15 cellular contexts compared by ENCODE assay signal in the genomic region with DNA sequence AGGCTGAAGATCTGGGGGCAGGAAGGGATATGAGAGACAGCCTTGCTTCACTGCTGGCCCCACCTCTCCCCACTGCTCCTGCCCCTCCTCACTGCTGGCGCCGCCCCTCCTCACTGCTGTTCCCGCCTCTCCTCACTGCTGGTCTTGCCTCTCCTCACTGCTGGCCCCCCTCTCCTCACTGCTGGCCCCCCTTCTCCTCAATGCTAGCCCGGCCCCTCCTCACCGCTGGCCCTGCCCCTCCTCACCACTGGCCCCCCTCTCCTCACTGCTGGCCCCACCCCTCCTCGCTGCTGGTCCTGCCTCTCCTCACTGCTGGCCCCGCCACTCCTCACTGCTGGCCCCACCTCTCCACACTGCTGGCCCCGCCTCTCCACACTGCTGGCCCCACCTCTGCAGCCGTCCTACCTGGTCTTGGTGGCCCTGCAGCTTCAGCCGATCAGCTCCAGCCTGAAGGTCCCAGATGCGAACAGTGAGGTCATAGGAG. TPM values are rescaled to one million over a fixed set of nuclear protein-coding genes. Genes with fewer than 3 reads are reported as not detected.
DNase-seq lines count a peak whose midpoint lies in the region; ATAC-seq and TF ChIP-seq lines count a peak whose summit lies in the region.
"Had no signal": no experiment of that assay in that cellular context is flagged by ENCODE, and none has a peak within 500 bp of the region (broad histone marks: within the 10 kb centered on the region; RNA-seq: fewer than 3 reads in every experiment).

No MANE protein-coding gene starts in this region.

- no peaks in the 10 kb centered on the region for H3K9me3 Mint-ChIP-seq in CD14-positive monocyte
- H3K9me3 Mint-ChIP-seq: activated CD4-positive, alpha-beta memory T cell treated with anti-CD3 and anti-CD28 coated beads for 36 hours; mesothelial cell of epicardium had no signal

- 85 to 93% (median 87%) methylated on average over 10 to 11 of the region's 11 CpGs for WGBS in spleen, 5 donors

- peak overlapping the region; percentile 79 for H3K27ac Mint-ChIP-seq in T-helper 17 cell
- peak overlapping the region in 2 of 7 donors; percentile 46 to 54 for H3K27ac Mint-ChIP-seq in CD14-positive monocyte
- H3K27ac Mint-ChIP-seq: activated CD4-positive, alpha-beta memory T cell treated with anti-CD3 and anti-CD28 coated beads for 36 hours; mesothelial cell of epicardium had no signal

- no peak overlapping the region for H3K4me3 ChIP-seq in H7 (ENCODE audit: insufficient read depth, low read depth, low read length)
- no peak overlapping the region for H3K4me3 ChIP-seq in spleen
- H3K4me3 ChIP-seq: heart left ventricle had no signal

- H3K4me1 ChIP-seq in spleen, result peaks cover 0 to 31% (median 16%) of the 10 kb centered on the region in 6 donors

- peak; percentile 18 for ATAC-seq in T-helper 17 cell

- DNase-seq in DMS153 (lab: John Stamatoyannopoulos, UW) (peak; percentile 4), DMS153 treated with DMSO at 0.1 percent for 48 hours (lab: John Stamatoyannopoulos, UW; ENCODE audit: unreplicated experiment) (no peak), H7 (peak; percentile 90), T-helper 17 cell (no peak), left kidney (ENCODE audit: low read depth, low spot score) (peak; percentile 79), spleen (no peak), NCI-H1105 (lab: John Stamatoyannopoulos, UW) (no peak), CD14-positive monocyte (ENCODE audit: low spot score) (no peak)
- DNase-seq: 8988T; activated CD4-positive, alpha-beta memory T cell treated with anti-CD3 and anti-CD28 coated beads for 36 hours; heart left ventricle; NCI-H2029; SHP77; stimulated activated CD4-positive, alpha-beta T cell treated with anti-CD3 and anti-CD28 coated beads, Interleukin-4, amount 100 ng/mL, for 4 hours had no signal

- H3K36me3 ChIP-seq in H7 (replicated peaks; ENCODE audit: control insufficient read depth, insufficient read depth, low read length) (no peaks in the 10 kb centered on the region), spleen (peaks cover 0 to 100% (median 76%) of the 10 kb centered on the region in 6 donors)

- no peak for TF ChIP-seq POLR2A in spleen (IDR thresholded peaks at IDR 0.05)

- H3K36me3 Mint-ChIP-seq in T-helper 17 cell (ENCODE audit: low read depth) (peaks cover 3% of the 10 kb centered on the region), CD14-positive monocyte (peaks cover 67 to 97% of the 10 kb centered on the region in 2 donors)

- H3K27me3 Mint-ChIP-seq in T-helper 17 cell (no peaks in the 10 kb centered on the region), CD14-positive monocyte (ENCODE audit: low read depth in 3 of 3) (peaks cover 1 to 3% (median 3%) of the 10 kb centered on the region in 3 donors)
- H3K27me3 Mint-ChIP-seq: activated CD4-positive, alpha-beta memory T cell treated with anti-CD3 and anti-CD28 coated beads for 36 hours had no signal

- intact Hi-C loops in spleen (cut with DNase I; ENCODE audit: low total_unique reads) (no loop called here), CD14-positive monocyte (cut with micrococcal nuclease) (no loop called here)

- H3K4me1 Mint-ChIP-seq in T-helper 17 cell, result peaks cover 6% of the 10 kb centered on the region
- H3K4me1 Mint-ChIP-seq in CD14-positive monocyte, result no peaks in the 10 kb centered on the region
- H3K4me1 Mint-ChIP-seq: mesothelial cell of epicardium had no signal

- H3K27ac ChIP-seq in spleen, result peak overlapping the region in 1 of 8 donors; percentile 18
- H3K27ac ChIP-seq: heart left ventricle had no signal

- H3K4me3 Mint-ChIP-seq in T-helper 17 cell, result no peak overlapping the region
- no peak overlapping the region for H3K4me3 Mint-ChIP-seq in CD14-positive monocyte
- H3K4me3 Mint-ChIP-seq: activated CD4-positive, alpha-beta memory T cell treated with anti-CD3 and anti-CD28 coated beads for 36 hours; mesothelial cell of epicardium had no signal

- H3K9me3 ChIP-seq in T-helper 17 cell (ENCODE audit: control insufficient read depth, low read length, poor library complexity, severe bottlenecking) (no peaks in the 10 kb centered on the region), spleen (no peaks in the 10 kb centered on the region)
- H3K9me3 ChIP-seq: heart left ventricle had no signal

- H3K27me3 ChIP-seq in H7 (ENCODE audit: control insufficient read depth, insufficient read depth, low read length) (no peaks in the 10 kb centered on the region), spleen (replicated peaks in 1 of 7) (no peaks in the 10 kb centered on the region)
- H3K27me3 ChIP-seq: heart left ventricle had no signal

- TF ChIP-seq CTCF in spleen (IDR thresholded peaks at IDR 0.05 in 8 of 11, conservative IDR thresholded peaks at IDR 0.05 in 3 of 11) (no peak), CD14-positive monocyte (IDR thresholded peaks at IDR 0.05) (no peak)

RNA-seq across cellular contexts. Expression of a gene that starts 9.5 kb away (rescaled TPM):
- 92.3 and 115 TPM in 2 replicates for total RNA-seq in H7 (2014; rRNA removed; shearing (Covaris generic))
- total RNA-seq in T-helper 17 cell (10 to 100 TPM; 32.3 to 41.4 TPM), spleen (10 to 100 TPM; 26.7 to 45.9 (median 30.1) TPM)
- polyA plus RNA-seq in spleen (10 to 100 TPM; 65.5 to 88.8 (median 84.8) TPM), CD14-positive monocyte (10 to 100 TPM; 34.3 to 37.6 TPM)

RNA-seq across cellular contexts. Expression of a gene that starts 11.1 kb away (rescaled TPM):
- 3.7 and 4.6 TPM in 2 replicates for total RNA-seq in H7 (2014; rRNA removed; shearing (Covaris generic))
- under 1 TPM; 0.55 to 0.57 TPM for total RNA-seq in T-helper 17 cell
- total RNA-seq in spleen, result 10 to 100 TPM in 5 of 7 donors, 1 to 10 TPM in 2; 7.4 to 24.9 (median 15.6) TPM
- polyA plus RNA-seq in spleen, result 1 to 10 TPM; 2.0 to 6.3 (median 5.2) TPM
- polyA plus RNA-seq in CD14-positive monocyte, result not detected

RNA-seq across cellular contexts. Expression of a gene that starts 44.7 kb away (rescaled TPM):
- total RNA-seq in H7 (2014; rRNA removed; shearing (Covaris generic)), result 1.5 and 2.7 TPM in 2 replicates
- under 1 TPM; 0.10 to 0.29 TPM for total RNA-seq in T-helper 17 cell
- total RNA-seq in spleen, result 1 to 10 TPM; 1.8 to 8.4 (median 4.8) TPM
- polyA plus RNA-seq in spleen, result 1 to 10 TPM in 2 of 3 donors, under 1 TPM in 1; 0.89 to 2.5 (median 2.0) TPM
- polyA plus RNA-seq in CD14-positive monocyte, result not detected

RNA-seq across cellular contexts. Expression of a gene that starts 55.8 kb away (rescaled TPM):
- total RNA-seq in H7 (2014; rRNA removed; shearing (Covaris generic)), result 37.9 and 45.5 TPM in 2 replicates
- total RNA-seq in T-helper 17 cell, result 100 to 1,000 TPM; 733 to 757 TPM
- 100 to 1,000 TPM in 6 of 7 donors, 10 to 100 TPM in 1; 89.9 to 177 (median 149) TPM for total RNA-seq in spleen
- 10 to 100 TPM; 29.7 to 70.6 (median 50.5) TPM for polyA plus RNA-seq in spleen
- polyA plus RNA-seq in CD14-positive monocyte, result 10 to 100 TPM; 44.7 to 68.4 TPM

Comparison
In these comparisons a context has a peak if more than half of its experiments do, and no peak if none do; other contexts are left out.
1. DNase-seq: peak in DMS153 (single experiment), H7 (single experiment) and left kidney (single experiment); none in DMS153 treated with DMSO at 0.1 percent for 48 hours (single experiment), T-helper 17 cell (0 of 3), spleen (single experiment), NCI-H1105 (single experiment) and CD14-positive monocyte (single experiment).